1 cellular context compared by ENCODE assay signal in the genomic region with DNA sequence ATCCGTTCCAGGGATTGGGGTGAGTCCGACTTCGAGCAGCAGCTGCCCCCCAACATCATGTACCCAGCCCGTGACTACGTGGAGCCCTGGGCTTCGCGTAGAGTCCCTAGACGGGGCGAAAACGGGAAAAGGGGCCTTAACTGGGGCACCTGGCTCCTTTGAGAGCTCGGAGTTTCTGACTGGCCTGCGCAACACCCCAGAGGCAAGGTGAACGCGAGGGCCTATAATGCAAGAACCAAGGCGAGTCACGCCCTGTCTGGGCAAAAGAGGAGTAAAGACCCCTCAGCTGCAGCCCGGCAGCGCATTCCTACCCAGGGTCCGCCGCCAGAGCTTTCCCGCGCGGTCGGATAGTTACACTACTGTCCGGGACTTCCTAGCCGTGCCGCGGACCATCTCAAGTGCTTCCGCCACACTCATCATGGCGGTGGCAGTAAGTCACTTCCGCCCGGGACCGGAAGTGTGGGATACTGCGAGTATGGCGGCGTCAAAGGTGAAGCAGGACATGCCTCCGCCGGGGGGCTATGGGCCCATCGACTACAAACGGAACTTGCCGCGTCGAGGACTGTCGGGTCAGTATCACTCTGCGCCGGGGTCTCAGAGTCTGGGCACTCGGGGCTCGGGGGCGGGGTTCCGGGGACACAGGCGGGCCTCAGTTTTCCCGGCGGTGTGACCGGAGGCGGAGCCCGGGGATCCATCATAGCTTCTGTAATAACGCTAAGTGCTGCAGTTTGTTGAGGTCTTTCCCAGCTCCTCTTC.
TF ChIP-seq lines count a peak whose summit lies in the region.

Gene NDUFA13 (plus strand): TSS at position 462 of the 756 bp plus-strand sequence. CDS start 14 bp downstream, at position 476.

TF ChIP-seq in K562, 482 proteins besides CTCF, POLR2A, EP300 and RAD21 (continued from another document and continues in another):
- TF ChIP-seq, protein P1, sequence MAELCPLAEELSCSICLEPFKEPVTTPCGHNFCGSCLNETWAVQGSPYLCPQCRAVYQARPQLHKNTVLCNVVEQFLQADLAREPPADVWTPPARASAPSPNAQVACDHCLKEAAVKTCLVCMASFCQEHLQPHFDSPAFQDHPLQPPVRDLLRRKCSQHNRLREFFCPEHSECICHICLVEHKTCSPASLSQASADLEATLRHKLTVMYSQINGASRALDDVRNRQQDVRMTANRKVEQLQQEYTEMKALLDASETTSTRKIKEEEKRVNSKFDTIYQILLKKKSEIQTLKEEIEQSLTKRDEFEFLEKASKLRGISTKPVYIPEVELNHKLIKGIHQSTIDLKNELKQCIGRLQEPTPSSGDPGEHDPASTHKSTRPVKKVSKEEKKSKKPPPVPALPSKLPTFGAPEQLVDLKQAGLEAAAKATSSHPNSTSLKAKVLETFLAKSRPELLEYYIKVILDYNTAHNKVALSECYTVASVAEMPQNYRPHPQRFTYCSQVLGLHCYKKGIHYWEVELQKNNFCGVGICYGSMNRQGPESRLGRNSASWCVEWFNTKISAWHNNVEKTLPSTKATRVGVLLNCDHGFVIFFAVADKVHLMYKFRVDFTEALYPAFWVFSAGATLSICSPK (IDR thresholded peaks at IDR 0.05; ENCODE audit: borderline replicate concordance): no peak
- TF ChIP-seq ZNF561 (CRISPR knock-in tag; conservative IDR thresholded peaks at IDR 0.05) (no peak), MTA1 (IDR thresholded peaks at IDR 0.05; ENCODE audit: borderline replicate concordance) (no peak), RERE (CRISPR knock-in tag; IDR thresholded peaks at IDR 0.05; ENCODE audit: borderline replicate concordance) (no peak), PHB (CRISPR knock-in tag; IDR thresholded peaks at IDR 0.05) (no peak), SRF (CRISPR knock-in tag; IDR thresholded peaks at IDR 0.05) (no peak), ZNF407 (IDR thresholded peaks at IDR 0.05; ENCODE audit: low read depth) (no peak), ZNF668 (CRISPR knock-in tag; IDR thresholded peaks at IDR 0.05) (no peak), ZBTB11 (CRISPR knock-in tag; IDR thresholded peaks at IDR 0.05) (peak; percentile 57 to 96 (median 71); a peak in 5 of 6 replicates), CBFA2T2 (conservative IDR thresholded peaks at IDR 0.05) (no peak), MAFF (IDR thresholded peaks at IDR 0.05; ENCODE audit: low read length) (no peak), MAX (CRISPR knock-in tag; IDR thresholded peaks at IDR 0.05) (peak; percentile 67), BCL6 (CRISPR knock-in tag; IDR thresholded peaks at IDR 0.05) (no peak), RBM22 (IDR thresholded peaks at IDR 0.05; ENCODE audit: low read depth, low read length, poor library complexity, severe bottlenecking) (no peak), SMARCB1 (IDR thresholded peaks at IDR 0.05; ENCODE audit: insufficient read length, low read depth) (no peak), ETV5 (CRISPR knock-in tag; IDR thresholded peaks at IDR 0.05; ENCODE audit: low read depth) (peak; percentile 93), CREB3 (tag; conservative IDR thresholded peaks at IDR 0.05; ENCODE audit: low read depth) (no peak), PCBP2 (IDR thresholded peaks at IDR 0.05; ENCODE audit: low read depth, low read length, poor library complexity, severe bottlenecking) (no peak), XRCC4 (IDR thresholded peaks at IDR 0.05; ENCODE audit: extremely low read depth, insufficient read depth, insufficient read length) (peak; percentile 8), CBX3 (IDR thresholded peaks at IDR 0.05; ENCODE audit: borderline replicate concordance in 1 of 2, low read length in 2 of 2) (peak in 1 of 2 experiments; percentile 27; a peak in 1 of 3 replicates)
- TF ChIP-seq, protein P2, sequence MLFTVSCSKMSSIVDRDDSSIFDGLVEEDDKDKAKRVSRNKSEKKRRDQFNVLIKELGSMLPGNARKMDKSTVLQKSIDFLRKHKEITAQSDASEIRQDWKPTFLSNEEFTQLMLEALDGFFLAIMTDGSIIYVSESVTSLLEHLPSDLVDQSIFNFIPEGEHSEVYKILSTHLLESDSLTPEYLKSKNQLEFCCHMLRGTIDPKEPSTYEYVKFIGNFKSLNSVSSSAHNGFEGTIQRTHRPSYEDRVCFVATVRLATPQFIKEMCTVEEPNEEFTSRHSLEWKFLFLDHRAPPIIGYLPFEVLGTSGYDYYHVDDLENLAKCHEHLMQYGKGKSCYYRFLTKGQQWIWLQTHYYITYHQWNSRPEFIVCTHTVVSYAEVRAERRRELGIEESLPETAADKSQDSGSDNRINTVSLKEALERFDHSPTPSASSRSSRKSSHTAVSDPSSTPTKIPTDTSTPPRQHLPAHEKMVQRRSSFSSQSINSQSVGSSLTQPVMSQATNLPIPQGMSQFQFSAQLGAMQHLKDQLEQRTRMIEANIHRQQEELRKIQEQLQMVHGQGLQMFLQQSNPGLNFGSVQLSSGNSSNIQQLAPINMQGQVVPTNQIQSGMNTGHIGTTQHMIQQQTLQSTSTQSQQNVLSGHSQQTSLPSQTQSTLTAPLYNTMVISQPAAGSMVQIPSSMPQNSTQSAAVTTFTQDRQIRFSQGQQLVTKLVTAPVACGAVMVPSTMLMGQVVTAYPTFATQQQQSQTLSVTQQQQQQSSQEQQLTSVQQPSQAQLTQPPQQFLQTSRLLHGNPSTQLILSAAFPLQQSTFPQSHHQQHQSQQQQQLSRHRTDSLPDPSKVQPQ (CRISPR knock-in tag; IDR thresholded peaks at IDR 0.05; ENCODE audit: borderline replicate concordance): no peak
- TF ChIP-seq, protein P3, sequence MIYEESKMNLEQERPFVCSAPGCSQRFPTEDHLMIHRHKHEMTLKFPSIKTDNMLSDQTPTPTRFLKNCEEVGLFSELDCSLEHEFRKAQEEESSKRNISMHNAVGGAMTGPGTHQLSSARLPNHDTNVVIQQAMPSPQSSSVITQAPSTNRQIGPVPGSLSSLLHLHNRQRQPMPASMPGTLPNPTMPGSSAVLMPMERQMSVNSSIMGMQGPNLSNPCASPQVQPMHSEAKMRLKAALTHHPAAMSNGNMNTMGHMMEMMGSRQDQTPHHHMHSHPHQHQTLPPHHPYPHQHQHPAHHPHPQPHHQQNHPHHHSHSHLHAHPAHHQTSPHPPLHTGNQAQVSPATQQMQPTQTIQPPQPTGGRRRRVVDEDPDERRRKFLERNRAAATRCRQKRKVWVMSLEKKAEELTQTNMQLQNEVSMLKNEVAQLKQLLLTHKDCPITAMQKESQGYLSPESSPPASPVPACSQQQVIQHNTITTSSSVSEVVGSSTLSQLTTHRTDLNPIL (CRISPR knock-in tag; IDR thresholded peaks at IDR 0.05): no peak
